Comparison of ENCODE assay signal across 8 cellular contexts in the genomic region with DNA sequence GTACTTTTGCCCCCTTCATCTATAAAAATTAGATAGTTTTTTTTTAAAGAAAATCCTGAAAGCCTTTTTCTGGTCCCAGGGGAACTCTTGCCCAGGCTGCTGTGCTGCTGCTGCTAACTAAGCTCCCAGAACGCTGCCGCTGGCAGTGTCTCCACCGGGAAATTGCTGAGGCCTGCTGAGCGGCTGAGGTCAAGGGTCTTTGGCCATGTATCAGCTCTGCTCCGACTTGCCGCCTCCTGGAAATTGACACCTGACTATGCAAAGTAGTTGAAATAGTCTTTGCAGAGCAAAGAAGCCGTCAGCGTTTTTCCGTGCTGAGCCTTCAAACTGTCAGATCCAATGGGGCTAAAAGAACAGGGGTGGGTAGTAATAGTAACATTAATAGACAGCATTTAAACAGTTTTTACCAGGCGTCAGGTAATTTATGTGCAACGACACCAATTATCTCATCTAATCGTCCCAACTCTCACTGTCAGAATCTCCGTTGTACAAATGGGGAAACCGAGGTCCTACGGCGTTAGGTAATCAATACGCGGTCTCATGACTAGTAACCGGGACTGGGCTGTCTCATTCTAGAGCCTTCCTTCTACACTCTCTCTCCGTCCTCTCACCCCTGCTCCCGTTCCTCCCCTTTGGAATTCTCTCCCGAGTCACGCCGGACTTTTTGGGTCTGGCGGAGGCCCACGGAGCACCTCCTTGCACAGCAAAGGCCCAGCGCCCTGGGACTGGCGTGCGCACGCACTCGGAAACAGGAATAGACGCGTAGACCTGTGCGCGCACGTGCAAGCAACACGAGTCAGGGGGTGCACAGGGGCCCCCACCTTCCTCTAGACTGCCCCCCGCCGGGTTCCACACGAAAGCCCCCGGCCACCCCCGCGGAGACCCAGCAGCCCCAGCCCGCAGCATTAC. TPM values are rescaled to one million over a fixed set of nuclear protein-coding genes. Genes with fewer than 3 reads are reported as not detected.
A peak's percentile ranks its signal among the peaks of the same experiment; 100 is the strongest.
DNase-seq lines count a peak whose midpoint lies in the region; ATAC-seq, FAIRE-seq and TF ChIP-seq lines count a peak whose summit lies in the region.

No MANE protein-coding gene starts in this region.

- peak; percentile 49 for DNase-seq in KBM-7
- DNase-seq in activated CD4-positive, alpha-beta T cell treated with anti-CD3 and anti-CD28 coated beads, Interleukin-2, amount 50 U/mL, for 4 hours = peak; percentile 48 to 56
- DNase-seq in H1 (ENCODE audit: low read depth in 1 of 2, low spot score in 2 of 2) = peak in 1 of 2 experiments; percentile 68
- DNase-seq in midbrain (lab: John Stamatoyannopoulos, UW) = peak; percentile 58
- DNase-seq in stimulated activated CD8-positive, alpha-beta memory T cell treated with anti-CD3 and anti-CD28 coated beads, Interleukin-4, amount 100 ng/mL, for 4 hours (ENCODE audit: low read depth in 2 of 2, low spot score in 1 of 2) = peak; percentile 11 to 17
- DNase-seq in NCI-H1105 treated with DMSO at 0.1 percent for 48 hours (lab: John Stamatoyannopoulos, UW) = no peak

- H3K79me2 ChIP-seq in H1 (ENCODE audit: control insufficient read depth in 1 of 2, insufficient read depth in 2 of 2, low read length in 2 of 2) = no peaks in the 10 kb centered on the region

- no peak overlapping the region for H4K5ac ChIP-seq in H1 (ENCODE audit: insufficient read length, low read depth, low read length)

- no peak for TF ChIP-seq EP300 in H1 (IDR thresholded peaks at IDR 0.05; ENCODE audit: borderline replicate concordance in 1 of 2, low read depth in 2 of 2, low read length in 2 of 2)

- no peak overlapping the region for H3K4ac ChIP-seq in H1 (replicated peaks; ENCODE audit: insufficient read length, low read depth, low read length)

- CTCF ChIA-PET in H1 (lab: Charles Lee; ENCODE audit: partially characterized antibody) = interaction anchor here (0.6 to 1.3 kb wide), 3 partner anchors 9 to 692 kb away, joined by 3 read pairs; no protein-coding TSS in a partner anchor

- H3K56ac ChIP-seq in H1 (replicated peaks; ENCODE audit: insufficient read length, low read depth, low read length) = no peak overlapping the region

- H2AFZ ChIP-seq in H1 (ENCODE audit: low read length) = peak overlapping the region; percentile 93

- H2BK20ac ChIP-seq in H1 (ENCODE audit: low read length) = no peak overlapping the region

- H2BK5ac ChIP-seq in H1 (ENCODE audit: low read depth, low read length) = no peak overlapping the region

- H4K8ac ChIP-seq in H1 (ENCODE audit: extremely low read depth, insufficient read depth, low read length) = no peak overlapping the region; the same call in 1 of the 2 replicates

- TF ChIP-seq POLR2A in H1 (IDR thresholded peaks at IDR 0.05; ENCODE audit: control extremely low read depth in 1 of 2, low read depth in 2 of 2, low read length in 2 of 2) = peak in 1 of 2 experiments; percentile 67; a peak in 1 of 3 replicates

- H3K23me2 ChIP-seq in H1 (ENCODE audit: low read depth, low read length) = peaks cover 5% of the 10 kb centered on the region; the same call in 1 of the 2 replicates

- in situ Hi-C loops in KBM-7 (cut with MboI; ENCODE audit: low pct_unique_long_range_greater_than_20kb, low sequenced_read_pairs) = no loop called here

- H2BK120ac ChIP-seq in H1 (replicated peaks; ENCODE audit: low read depth, low read length) = no peak overlapping the region

- peaks cover 0 to 4% (median 0%) of the 10 kb centered on the region in 4 experiments; a peak in 4 of 7 replicates for H3K4me1 ChIP-seq in H1 (replicated peaks in 1 of 4; ENCODE audit: control insufficient read depth in 3 of 4, insufficient read depth in 4 of 4, low read length in 3 of 4)

- no peaks in the 10 kb centered on the region for H3K9me3 ChIP-seq in H1 (ENCODE audit: insufficient read depth in 2 of 2, low read depth in 1 of 2, low read length in 1 of 2)

- ATAC-seq in GM21737 (IDR thresholded peaks at IDR 0.05; ENCODE audit: unreplicated experiment) = peak; percentile 51

- no peak overlapping the region for H2AK5ac ChIP-seq in H1 (ENCODE audit: low read depth, low read length)

- no peak for FAIRE-seq in H1 (lab: Jason Lieb, UNC)

- H2BK12ac ChIP-seq in H1 (ENCODE audit: low read depth, low read length) = no peak overlapping the region

- H3K79me1 ChIP-seq in H1 (ENCODE audit: low read depth, low read length) = no peaks in the 10 kb centered on the region

- peaks cover 0 to 7% (median under 1%) of the 10 kb centered on the region in 4 experiments; a peak in 4 of 8 replicates for H3K36me3 ChIP-seq in H1 (ENCODE audit: control insufficient read depth in 2 of 4, insufficient read depth in 4 of 4, low read length in 3 of 4)

- no peak for TF ChIP-seq CTCF in H1 (IDR thresholded peaks at IDR 0.05; ENCODE audit: control extremely low read depth in 1 of 3, insufficient read depth in 1 of 3, low read depth in 1 of 3, low read length in 3 of 3)

- peaks cover 0 to 4% (median 0%) of the 10 kb centered on the region in 4 experiments; a peak in 3 of 7 replicates for H3K27me3 ChIP-seq in H1 (replicated peaks in 1 of 4; ENCODE audit: control insufficient read depth in 3 of 4, extremely low read depth in 1 of 4, insufficient read depth in 3 of 4, low read length in 3 of 4)

- POLR2A ChIA-PET in H1 (lab: Charles Lee; ENCODE audit: partially characterized antibody) = interaction anchor here (1.1 to 2.5 kb wide), 5 partner anchors 21 to 299 kb away, joined by 3 to 7 read pairs (median 4); a partner anchor contains a TSS

- H4K91ac ChIP-seq in H1 (replicated peaks; ENCODE audit: insufficient read length, low read length) = no peak overlapping the region

- peak overlapping the region; percentile 49 to 84 (median 60) for H3K9ac ChIP-seq in H1 (replicated peaks in 1 of 4; ENCODE audit: extremely low read depth in 1 of 4, low read depth in 3 of 4, low read length in 3 of 4)

- no peak overlapping the region for H2BK15ac ChIP-seq in H1 (ENCODE audit: low read length)

- no peak overlapping the region for H3K27ac ChIP-seq in H1 (ENCODE audit: low read depth, low read length)

- no peak overlapping the region for H3K14ac ChIP-seq in H1 (ENCODE audit: insufficient read length)

- H4K20me1 ChIP-seq in H1 (replicated peaks in 1 of 2; ENCODE audit: control insufficient read depth in 1 of 2, insufficient read depth in 2 of 2, low read length in 2 of 2) = peaks cover 0 to 2% of the 10 kb centered on the region in 2 experiments

- TF ChIP-seq RAD21 in H1 (IDR thresholded peaks at IDR 0.05 in 1 of 2, conservative IDR thresholded peaks at IDR 0.05 in 1 of 2; ENCODE audit: low read depth in 2 of 2, low read length in 2 of 2) = no peak

- 22% methylated on average over 26 of the region's 44 CpGs; no CpG with 5 or more reads in 1 of the 2 experiments for WGBS in H1 (ENCODE audit: extremely low coverage in 1 of 2, insufficient coverage in 1 of 2, insufficient read length in 1 of 2, insufficient replicate concordance in 2 of 2, low coverage in 1 of 2, low lambda C conversion rate in 2 of 2, missing lambda C conversion rate in 1 of 2), 2 experiments

- H3K18ac ChIP-seq in H1 (ENCODE audit: extremely low read depth, low read length) = peak overlapping the region; percentile 89

- no peak overlapping the region for H3K23ac ChIP-seq in H1 (ENCODE audit: insufficient read length)

- peak overlapping the region; percentile 91 to 98 for H3K4me2 ChIP-seq in H1 (ENCODE audit: insufficient read depth in 1 of 2, low read depth in 2 of 2, low read length in 2 of 2)

- H3K4me3 ChIP-seq in GM08714 (ENCODE audit: low read length) (peak overlapping the region; percentile 88), H1 (ENCODE audit: extremely low read depth in 1 of 4, insufficient read depth in 2 of 4, low read depth in 3 of 4, low read length in 4 of 4) (peak overlapping the region; percentile 52 to 89 (median 68))

TF ChIP-seq in H1, 55 proteins besides CTCF, POLR2A, EP300 and RAD21 (continues in another document):
- no peak for TF ChIP-seq GTF2F1 (IDR thresholded peaks at IDR 0.05; ENCODE audit: borderline replicate concordance, low read depth, low read length)
- no peak for TF ChIP-seq CBX5 (IDR thresholded peaks at IDR 0.05; ENCODE audit: low read depth, low read length)
- TF ChIP-seq KDM1A (IDR thresholded peaks at IDR 0.05; ENCODE audit: borderline replicate concordance, low read length) = no peak
- no peak for TF ChIP-seq SUZ12 (IDR thresholded peaks at IDR 0.05; ENCODE audit: low read length)
- no peak; the same call in 1 of the 2 replicates for TF ChIP-seq PHF8 (conservative IDR thresholded peaks at IDR 0.05; ENCODE audit: low read depth, low read length)
- TF ChIP-seq CHD2 (IDR thresholded peaks at IDR 0.05; ENCODE audit: low read length) = no peak
- TF ChIP-seq HDAC2 (IDR thresholded peaks at IDR 0.05; ENCODE audit: borderline replicate concordance in 1 of 2, low read depth in 2 of 2, low read length in 2 of 2) = 0 out of 4 replicates have a peak, but pooled peaks of 1 of the 2 experiments have one; percentile 34
- TF ChIP-seq EGR1 (IDR thresholded peaks at IDR 0.05; ENCODE audit: borderline replicate concordance, low read depth, low read length) = no peak
- peak; percentile 79 for TF ChIP-seq KDM4A (IDR thresholded peaks at IDR 0.05; ENCODE audit: low read depth, low read length, severe bottlenecking)

RNA-seq across cellular contexts. Expression of a gene that starts 0.6 kb away (rescaled TPM):
- total RNA-seq in H1 (2021; fragmentation: NEBNext Ultra II Directional; extraction: Animal tissue kit (Norgen Biotek cat#: 25700)) = 33.6 and 33.8 TPM in 2 replicates
- 34.9 and 35.9 TPM in 2 replicates for polyA plus RNA-seq in H1 (2011; rRNA removed)
- polyA plus RNA-seq in H1 (2011; cell fraction: cytosol; rRNA removed) = 45.4 TPM
- polyA plus RNA-seq in H1 (2011; cell fraction: nucleus; rRNA removed) = 21.4 TPM
- 32.1 to 37.5 TPM (median 35.9 TPM) in 4 replicates for polyA plus RNA-seq in H1 (2012, experiment 1 of 2)
- 20.3 TPM for polyA plus RNA-seq in H1 (2012, experiment 2 of 2)
- polyA plus RNA-seq in H1 (2013, experiment 1 of 2) = 22.5 TPM
- 23.4 TPM for polyA plus RNA-seq in H1 (2013, experiment 2 of 2)
- 26.6 and 31.9 TPM in 2 replicates for polyA minus RNA-seq in H1 (2011; rRNA and poly(A)+ RNA removed)
- polyA minus RNA-seq in H1 (2011; cell fraction: cytosol; rRNA and poly(A)+ RNA removed) = 14.2 TPM
- polyA minus RNA-seq in H1 (2011; cell fraction: nucleus; rRNA and poly(A)+ RNA removed) = 23.1 TPM

RNA-seq across cellular contexts. Expression of a gene that starts 3.7 kb away (rescaled TPM):
- not detected in 2 replicates for total RNA-seq in H1 (2021; fragmentation: NEBNext Ultra II Directional; extraction: Animal tissue kit (Norgen Biotek cat#: 25700))
- polyA plus RNA-seq in H1 (2011; rRNA removed) = not detected in 2 replicates
- polyA plus RNA-seq in H1 (2011; cell fraction: cytosol; rRNA removed) = not detected
- not detected for polyA plus RNA-seq in H1 (2011; cell fraction: nucleus; rRNA removed)
- not detected in 4 replicates for polyA plus RNA-seq in H1 (2012, experiment 1 of 2)
- polyA plus RNA-seq in H1 (2012, experiment 2 of 2) = not detected
- polyA plus RNA-seq in H1 (2013, experiment 1 of 2) = not detected
- polyA plus RNA-seq in H1 (2013, experiment 2 of 2) = not detected
- not detected in 2 replicates for polyA minus RNA-seq in H1 (2011; rRNA and poly(A)+ RNA removed)
- polyA minus RNA-seq in H1 (2011; cell fraction: cytosol; rRNA and poly(A)+ RNA removed) = not detected
- polyA minus RNA-seq in H1 (2011; cell fraction: nucleus; rRNA and poly(A)+ RNA removed) = not detected
